ENCODE assay signal across 20 cellular contexts in genomic region chr5:54603372-54603771, GRCh38.
DNase-seq lines count a peak whose midpoint lies in the region; ATAC-seq and TF ChIP-seq lines count a peak whose summit lies in the region.
"Had no signal": no experiment of that assay in that cellular context is flagged by ENCODE, and none has a peak within 500 bp of the region (broad histone marks: within the 10 kb centered on the region; RNA-seq: fewer than 3 reads in every experiment).

No MANE protein-coding gene starts in this region.

- no peak overlapping the region for H3K14ac ChIP-seq in IMR-90 (replicated peaks; ENCODE audit: low read depth, low read length)

- in situ Hi-C loops in IMR-90 (cut with MboI; ENCODE audit: low sequenced_read_pairs) (no loop called here), ACHN (cut with HindIII; ENCODE audit: low pct_ligation_motif_present, low pct_unique_long_range_greater_than_20kb, low sequenced_read_pairs) (no loop called here)

- no peak overlapping the region for H2BK20ac ChIP-seq in IMR-90 (ENCODE audit: low read depth, low read length)

- no peaks in the 10 kb centered on the region for H3K79me2 ChIP-seq in ACC112 (ENCODE audit: control insufficient read depth, insufficient read depth, low read length, unreplicated experiment)

- H3K9me3 ChIP-seq in IMR-90 (ENCODE audit: control insufficient read depth, insufficient read depth, low read length) (no peaks in the 10 kb centered on the region), neutrophil (no peaks in the 10 kb centered on the region)
- H3K9me3 ChIP-seq: A549, BE2C had no signal

- TF ChIP-seq CTCF in IMR-90 (conservative IDR thresholded peaks at IDR 0.05; ENCODE audit: low read depth, low read length) = no peak
- TF ChIP-seq CTCF in fibroblast of mammary gland (conservative IDR thresholded peaks at IDR 0.05; ENCODE audit: control insufficient read depth, insufficient read depth, low read depth, low read length) = no peak
- no peak for TF ChIP-seq CTCF in neutrophil (IDR thresholded peaks at IDR 0.05)

- H3K27ac ChIP-seq in ACC112 (ENCODE audit: low read depth, low read length) (no peak overlapping the region), IMR-90 (ENCODE audit: insufficient read depth, low read length) (peak overlapping the region; percentile 53; the same call in 1 of the 2 replicates), neutrophil (peak overlapping the region; percentile 91)
- H3K27ac ChIP-seq: A549, KMS-11 had no signal

- POLR2A ChIA-PET in IMR-90 (lab: Charles Lee; ENCODE audit: unreplicated experiment) = no interaction called here

- no peak overlapping the region for H3K23ac ChIP-seq in IMR-90 (ENCODE audit: low read depth, low read length)

- H3K56ac ChIP-seq in IMR-90 (ENCODE audit: extremely low read depth, insufficient read depth, low read length) = no peak overlapping the region

- H2AK9ac ChIP-seq in IMR-90 (replicated peaks; ENCODE audit: low read depth, low read length, poor library complexity) = no peak overlapping the region

- H3K27me3 ChIP-seq in ACC112 (ENCODE audit: insufficient read depth, low read length) = no peaks in the 10 kb centered on the region
- H3K27me3 ChIP-seq in IMR-90 (ENCODE audit: control insufficient read depth, insufficient read depth, low read length) = no peaks in the 10 kb centered on the region
- no peaks in the 10 kb centered on the region for H3K27me3 ChIP-seq in neutrophil
- H3K27me3 ChIP-seq: BE2C, MG63 had no signal

- no peak overlapping the region for H4K91ac ChIP-seq in IMR-90 (ENCODE audit: insufficient read depth, low read depth, low read length)

- H2AFZ ChIP-seq in ACC112 (ENCODE audit: low read length, unreplicated experiment) (peak overlapping the region; percentile 57), IMR-90 (replicated peaks; ENCODE audit: low read length, poor library complexity) (no peak overlapping the region)

- no peak overlapping the region for H3K4ac ChIP-seq in IMR-90 (ENCODE audit: low read depth, low read length)

- BruUV-seq in IMR-90 (replicated peaks; lab: Mats Ljungman, UMichigan) = no TSS peak

- H3K9ac ChIP-seq in IMR-90 (ENCODE audit: low read depth, low read length) = no peak overlapping the region
- H3K9ac ChIP-seq: KMS-11 had no signal

- ATAC-seq in IMR-90 (ENCODE audit: low read depth) = no peak; the same call in 1 of the 2 replicates
- ATAC-seq in HG03378 (IDR thresholded peaks at IDR 0.05; ENCODE audit: unreplicated experiment) = no peak
- ATAC-seq: A549, Panc1 had no signal

- H4K8ac ChIP-seq in IMR-90 (ENCODE audit: low read depth in 2 of 2, low read length in 2 of 2) = no peak overlapping the region

- no peak overlapping the region for H2BK120ac ChIP-seq in IMR-90 (ENCODE audit: low read depth, low read length)

- no peak overlapping the region for H2BK5ac ChIP-seq in IMR-90 (ENCODE audit: low read depth, low read length, poor library complexity, severe bottlenecking)

- DNase-seq in IMR-90 (no peak), fibroblast of mammary gland (ENCODE audit: low read depth) (peak; percentile 51), ACHN (no peak), cerebellum (ENCODE audit: low spot score) (no peak), NCI-H1092 (lab: John Stamatoyannopoulos, UW) (no peak)
- DNase-seq: BE2C; CD4-positive, alpha-beta memory T cell; DMS79; GOT3; MG63; NCI-H1105; NCI-H1694 treated with DMSO at 0.1 percent for 48 hours; NCI-H82; SHP77 treated with DMSO at 0.1 percent for 48 hours had no signal

- intact Hi-C loops in IMR-90 (cut with micrococcal nuclease) = no loop called here

- dilution Hi-C loops in IMR-90 (cut with HindIII; ENCODE audit: low sequenced_read_pairs, unreplicated experiment) = no loop called here

- no peak overlapping the region; the same call in 1 of the 2 replicates for H4K5ac ChIP-seq in IMR-90 (ENCODE audit: low read depth, low read length)

- TF ChIP-seq POLR2A in IMR-90 (IDR thresholded peaks at IDR 0.05; ENCODE audit: low read depth, low read length) = no peak

- CTCF ChIA-PET in IMR-90 (lab: Yijun Ruan, JAX) = interaction anchor here (0.5 to 0.6 kb wide), 2 partner anchors 26 to 72 kb away, joined by 3 read pairs; no protein-coding TSS in a partner anchor

- H3K4me3 ChIP-seq in ACC112 (ENCODE audit: low read depth, low read length) (no peak overlapping the region), IMR-90 (ENCODE audit: insufficient read depth, low read depth, low read length) (no peak overlapping the region), fibroblast of mammary gland (ENCODE audit: control insufficient read depth, low read depth, low read length) (no peak overlapping the region), neutrophil (ENCODE audit: low read depth in 1 of 2, low read length in 1 of 2) (no peak overlapping the region)
- H3K4me3 ChIP-seq: A549, MG63 had no signal

- WGBS in IMR-90 (ENCODE audit: extremely low coverage in 2 of 2, insufficient read length in 1 of 2), 2 experiments = no CpG with 5 or more reads among the region's 1 CpG

- H3K4me1 ChIP-seq in ACC112 (ENCODE audit: control insufficient read depth, insufficient read depth, low read length, unreplicated experiment) (no peaks in the 10 kb centered on the region), IMR-90 (ENCODE audit: control insufficient read depth, insufficient read depth, low read length) (no peaks in the 10 kb centered on the region), neutrophil (ENCODE audit: control insufficient read depth in 1 of 2, insufficient read depth in 1 of 2, low read depth in 1 of 2, low read length in 1 of 2) (peaks cover 61 to 66% of the 10 kb centered on the region in 2 experiments)
- H3K4me1 ChIP-seq: A549, BE2C had no signal

- H3K18ac ChIP-seq in IMR-90 (ENCODE audit: low read depth, low read length) = peak overlapping the region; percentile 70; the same call in 1 of the 2 replicates

- no peaks in the 10 kb centered on the region for H3K79me1 ChIP-seq in IMR-90 (ENCODE audit: low read depth in 1 of 2, low read length in 2 of 2)

- H2BK15ac ChIP-seq in IMR-90 (ENCODE audit: low read depth, low read length) = no peak overlapping the region

- TF ChIP-seq RAD21 in IMR-90 (IDR thresholded peaks at IDR 0.05; ENCODE audit: low read length) = no peak

- peaks cover 4% of the 10 kb centered on the region; the same call in 1 of the 2 replicates for H3K9me1 ChIP-seq in IMR-90 (ENCODE audit: insufficient read depth, low read length)

- H3K36me3 ChIP-seq in ACC112 (ENCODE audit: insufficient read depth, low read length) = no peaks in the 10 kb centered on the region
- H3K36me3 ChIP-seq in IMR-90 (ENCODE audit: control insufficient read depth, insufficient read depth, low read length) = no peaks in the 10 kb centered on the region
- H3K36me3 ChIP-seq in neutrophil = no peaks in the 10 kb centered on the region
- H3K36me3 ChIP-seq: BE2C, MG63 had no signal

- H2AK5ac ChIP-seq in IMR-90 (ENCODE audit: low read depth, low read length) = no peak overlapping the region

- no peak overlapping the region for H3K4me2 ChIP-seq in IMR-90 (ENCODE audit: low read depth, low read length)
- H3K4me2 ChIP-seq: A549, KMS-11 had no signal

- no peaks in the 10 kb centered on the region for H4K20me1 ChIP-seq in IMR-90 (ENCODE audit: insufficient read depth, low read length)

TF ChIP-seq in IMR-90, 13 proteins besides CTCF, POLR2A, EP300 and RAD21:
- TF ChIP-seq BHLHE40 (IDR thresholded peaks at IDR 0.05; ENCODE audit: low read depth, low read length) (no peak), CEBPB (IDR thresholded peaks at IDR 0.05; ENCODE audit: low read depth, low read length) (no peak), RFX5 (IDR thresholded peaks at IDR 0.05; ENCODE audit: low read depth, low read length) (no peak), CHD1 (IDR thresholded peaks at IDR 0.05; ENCODE audit: low read depth, low read length) (no peak), NFE2L2 (IDR thresholded peaks at IDR 0.05; ENCODE audit: low read depth, low read length) (no peak), MAFK (IDR thresholded peaks at IDR 0.05; ENCODE audit: low read depth, low read length) (no peak), MXI1 (IDR thresholded peaks at IDR 0.05; ENCODE audit: borderline replicate concordance, low read depth, low read length) (no peak), FOS (IDR thresholded peaks at IDR 0.05; ENCODE audit: low read depth, low read length) (no peak), SMC3 (IDR thresholded peaks at IDR 0.05; ENCODE audit: low read depth, low read length) (no peak), ELK1 (IDR thresholded peaks at IDR 0.05; ENCODE audit: borderline replicate concordance, low read depth, low read length) (no peak), RCOR1 (IDR thresholded peaks at IDR 0.05; ENCODE audit: insufficient replicate concordance, low read length) (no peak), MAZ (IDR thresholded peaks at IDR 0.05; ENCODE audit: borderline replicate concordance, low read depth, low read length) (no peak), USF2 (IDR thresholded peaks at IDR 0.05; ENCODE audit: low read depth, low read length) (no peak)
